Comparison of ENCODE assay signal across 18 cellular contexts in the genomic region with DNA sequence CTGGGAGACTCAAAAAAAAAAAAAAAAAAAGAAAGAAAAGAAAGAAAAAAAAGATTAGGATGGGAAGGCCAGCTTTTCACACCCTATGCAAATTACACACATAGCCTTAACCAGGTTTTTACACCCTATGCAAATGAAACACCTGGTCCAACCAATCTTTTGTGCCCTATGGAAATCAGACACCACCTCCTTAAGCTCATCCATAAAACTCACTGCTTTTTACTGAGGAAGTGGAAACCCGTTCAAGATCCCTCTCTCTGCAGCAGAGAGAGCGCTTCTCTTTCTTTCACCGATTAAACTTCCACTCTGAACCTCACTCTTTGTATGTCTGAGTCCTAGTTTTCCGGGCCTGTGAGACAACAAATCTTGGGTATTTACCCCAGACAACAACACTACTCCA. TPM values are rescaled to one million over a fixed set of nuclear protein-coding genes. Genes with fewer than 3 reads are reported as not detected.
A peak's percentile ranks its signal among the peaks of the same experiment; 100 is the strongest.
DNase-seq lines count a peak whose midpoint lies in the region; ATAC-seq and TF ChIP-seq lines count a peak whose summit lies in the region.
"Had no signal": no experiment of that assay in that cellular context is flagged by ENCODE, and none has a peak within 500 bp of the region (broad histone marks: within the 10 kb centered on the region; RNA-seq: fewer than 3 reads in every experiment).

No MANE protein-coding gene starts in this region.

- DNase-seq in left lung, result no peak
- DNase-seq in ovary, result no peak
- DNase-seq in T-helper 1 cell, result no peak
- DNase-seq: activated CD4-positive, alpha-beta T cell treated with anti-CD3 and anti-CD28 coated beads for 1 hour; activated naive CD4-positive, alpha-beta T cell treated with anti-CD3 and anti-CD28 coated beads, Interleukin-2, amount 10 ng/mL, durations not matched to agents 7 days and 5 days; brain microvascular endothelial cell; DMS 273 treated with DMSO at 0.1 percent for 48 hours; effector memory CD4-positive, alpha-beta T cell; hypothalamus; NCI-H345; stimulated activated CD4-positive, alpha-beta T cell treated with anti-CD3 and anti-CD28 coated beads, Interleukin-4, amount 100 ng/mL, for 1 hour; T-cell had no signal

- H3K36me3 ChIP-seq in BLaER1 treated with 17β-estradiol and CSF1 and Interleukin-3, amounts not matched to agents 10 nM and 100 nM, result no peaks in the 10 kb centered on the region
- H3K36me3 ChIP-seq in HUES48 (ENCODE audit: control insufficient read depth, insufficient read depth, low read length) (no peaks in the 10 kb centered on the region), left lung (no peaks in the 10 kb centered on the region), ovary (no peaks in the 10 kb centered on the region)
- H3K36me3 ChIP-seq: brain microvascular endothelial cell had no signal

- peak overlapping the region; percentile 82 to 96 (median 89) for H3K27ac ChIP-seq in BLaER1 treated with 17β-estradiol and CSF1 and Interleukin-3, amounts not matched to agents 10 nM and 100 nM
- H3K27ac ChIP-seq in HUES48 (ENCODE audit: low read depth, low read length), result peak overlapping the region; percentile 27
- H3K27ac ChIP-seq in VCaP, result peak overlapping the region; percentile 87
- H3K27ac ChIP-seq in left lung, result peak overlapping the region; percentile 71 to 95
- no peak overlapping the region for H3K27ac ChIP-seq in ovary
- H3K27ac ChIP-seq: brain microvascular endothelial cell had no signal

- peaks cover 29 to 73% (median 58%) of the 10 kb centered on the region in 10 experiments for H3K4me1 ChIP-seq in BLaER1 treated with 17β-estradiol and CSF1 and Interleukin-3, amounts not matched to agents 10 nM and 100 nM
- H3K4me1 ChIP-seq in HUES48 (ENCODE audit: control insufficient read depth, insufficient read depth, low read length) (peaks cover 5% of the 10 kb centered on the region; the same call in 1 of the 2 replicates), left lung (peaks cover 4 to 56% of the 10 kb centered on the region in 2 donors), ovary (ENCODE audit: insufficient read depth) (no peaks in the 10 kb centered on the region)

- TF ChIP-seq CTCF in VCaP (conservative IDR thresholded peaks at IDR 0.05) (no peak), left lung (IDR thresholded peaks at IDR 0.05) (no peak), ovary (IDR thresholded peaks at IDR 0.05) (no peak)

- peak overlapping the region; percentile 67 to 92 (median 84); a peak in 20 of 22 replicates for H3K4me2 ChIP-seq in BLaER1 treated with 17β-estradiol and CSF1 and Interleukin-3, amounts not matched to agents 10 nM and 100 nM

- intact Hi-C loops in left lung (cut with DNase I) (no loop called here), ovary (cut with DNase I) (no loop called here)

- H4K20me1 ChIP-seq in BLaER1 treated with 17β-estradiol and CSF1 and Interleukin-3, amounts not matched to agents 10 nM and 100 nM, result no peaks in the 10 kb centered on the region

- no peak for TF ChIP-seq POLR2A in ovary (IDR thresholded peaks at IDR 0.05)

- H3K9ac ChIP-seq in BLaER1 treated with 17β-estradiol and CSF1 and Interleukin-3, amounts not matched to agents 10 nM and 100 nM, result peak overlapping the region in 7 of 11 experiments; percentile 63 to 85 (median 80); a peak in 11 of 22 replicates
- no peak overlapping the region for H3K9ac ChIP-seq in HUES48 (ENCODE audit: low read depth, low read length)

- TF ChIP-seq EP300 in ovary (IDR thresholded peaks at IDR 0.05), result no peak

- no peak for ATAC-seq in left lung
- ATAC-seq in GM21526 (IDR thresholded peaks at IDR 0.05; ENCODE audit: low FRiP score, unreplicated experiment), result no peak
- ATAC-seq in GM21737 (IDR thresholded peaks at IDR 0.05; ENCODE audit: unreplicated experiment), result no peak
- ATAC-seq: sciatic nerve, T-cell had no signal

- H3K27me3 ChIP-seq in BLaER1 treated with 17β-estradiol and CSF1 and Interleukin-3, amounts not matched to agents 10 nM and 100 nM, result no peaks in the 10 kb centered on the region
- H3K27me3 ChIP-seq in HUES48 (ENCODE audit: control insufficient read depth, insufficient read depth, low read length) (no peaks in the 10 kb centered on the region), left lung (peaks cover 0 to 16% of the 10 kb centered on the region in 2 donors), ovary (no peaks in the 10 kb centered on the region)

- 40 to 69% (median 50%) methylated on average over 4 of the region's 4 CpGs for WGBS in ovary, 3 donors

- peaks cover 0 to 10% (median 0%) of the 10 kb centered on the region in 11 experiments; a peak in 5 of 22 replicates for H3K9me3 ChIP-seq in BLaER1 treated with 17β-estradiol and CSF1 and Interleukin-3, amounts not matched to agents 10 nM and 100 nM (replicated peaks in 1 of 11)
- H3K9me3 ChIP-seq in HUES48 (ENCODE audit: control insufficient read depth, insufficient read depth, low read length) (no peaks in the 10 kb centered on the region), left lung (no peaks in the 10 kb centered on the region), ovary (no peaks in the 10 kb centered on the region)

- no peak overlapping the region for H3K4me3 ChIP-seq in BLaER1 treated with 17β-estradiol and CSF1 and Interleukin-3, amounts not matched to agents 10 nM and 100 nM
- H3K4me3 ChIP-seq in HUES48 (ENCODE audit: low read depth, low read length) (no peak overlapping the region), left lung (no peak overlapping the region), ovary (no peak overlapping the region)

RNA-seq across cellular contexts. Expression of gene HOMER3, which starts 25.3 kb away (rescaled TPM):
- 10 to 100 TPM; 27.6 to 32.1 TPM for total RNA-seq in left lung
- total RNA-seq in ovary, result 10 to 100 TPM; 15.1 to 29.2 (median 18.6) TPM
- 10 to 100 TPM in 1 of 2 donors, 1 to 10 TPM in 1; 7.8 to 28.4 TPM for polyA plus RNA-seq in ovary

RNA-seq across cellular contexts. Expression of gene DDX49, which starts 46.8 kb away (rescaled TPM):
- total RNA-seq in left lung (10 to 100 TPM; 33.5 to 40.7 TPM), ovary (10 to 100 TPM; 25.2 to 37.9 (median 32.8) TPM)
- polyA plus RNA-seq in ovary, result 10 to 100 TPM; 19.4 to 37.8 TPM

RNA-seq across cellular contexts. Expression of gene COPE, which starts 47.1 kb away (rescaled TPM):
- total RNA-seq in left lung, result 100 to 1,000 TPM; 196 to 226 TPM
- total RNA-seq in ovary, result 100 to 1,000 TPM; 101 to 140 (median 115) TPM
- 100 to 1,000 TPM in 1 of 2 donors, 10 to 100 TPM in 1; 11.3 to 126 TPM for polyA plus RNA-seq in ovary

Comparison
In these comparisons a context has a peak if more than half of its experiments do, and no peak if none do; other contexts are left out.
1. H3K27ac ChIP-seq: peak in BLaER1 treated with 17β-estradiol and CSF1 and Interleukin-3, amounts not matched to agents 10 nM and 100 nM (11 of 11), HUES48 (single experiment), VCaP (single experiment) and left lung (2 of 2); none in ovary (0 of 2).